Comparison of ENCODE assay signal across 30 cellular contexts in the genomic region with DNA sequence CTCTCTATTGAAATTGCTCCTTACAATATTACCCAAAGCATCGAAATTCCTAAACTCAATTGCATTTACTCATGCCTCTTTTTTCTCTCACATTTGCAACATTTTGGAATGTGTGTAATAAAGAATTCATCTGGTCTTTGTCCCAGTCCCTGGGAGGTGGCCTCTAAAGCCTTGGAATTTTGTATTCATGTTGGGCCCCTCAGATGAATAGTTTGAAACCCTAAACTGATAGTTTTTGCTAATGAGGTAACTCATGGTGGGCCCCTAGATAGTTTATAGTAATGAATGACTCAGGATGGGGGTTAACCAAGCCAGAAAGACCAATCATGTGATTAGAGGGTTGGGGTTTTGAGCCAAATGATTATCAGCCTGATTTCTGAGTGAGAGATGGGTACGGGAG.
DNase-seq lines count a peak whose midpoint lies in the region; ATAC-seq and TF ChIP-seq lines count a peak whose summit lies in the region.
"Had no signal": no experiment of that assay in that cellular context is flagged by ENCODE, and none has a peak within 500 bp of the region (broad histone marks: within the 10 kb centered on the region; RNA-seq: fewer than 3 reads in every experiment).

No MANE protein-coding gene starts in this region.

- H3K27ac ChIP-seq in IMR-90 (ENCODE audit: insufficient read depth, low read length) (no peak overlapping the region), neural progenitor cell (no peak overlapping the region)
- H3K27ac ChIP-seq: A549, adrenal gland, breast epithelium, dorsolateral prefrontal cortex, esophagus squamous epithelium, gastroesophageal sphincter, lower lobe of right lung, upper lobe of right lung had no signal

- H3K36me3 ChIP-seq in IMR-90 (ENCODE audit: control insufficient read depth, insufficient read depth, low read length) = no peaks in the 10 kb centered on the region
- no peaks in the 10 kb centered on the region for H3K36me3 ChIP-seq in neural progenitor cell
- H3K36me3 ChIP-seq: adrenal gland, breast epithelium, esophagus squamous epithelium, gastroesophageal sphincter, HAP-1, lower lobe of right lung, upper lobe of right lung had no signal

- H4K20me1 ChIP-seq in IMR-90 (ENCODE audit: insufficient read depth, low read length) (no peaks in the 10 kb centered on the region), neural progenitor cell (ENCODE audit: low read depth) (no peaks in the 10 kb centered on the region)

- no peak overlapping the region for H3K4ac ChIP-seq in IMR-90 (ENCODE audit: low read depth, low read length)

- no peak overlapping the region for H2AK5ac ChIP-seq in IMR-90 (ENCODE audit: low read depth, low read length)

- H3K36me3 Mint-ChIP-seq in neural progenitor cell = no peaks in the 10 kb centered on the region
- no peaks in the 10 kb centered on the region for H3K36me3 Mint-ChIP-seq in activated CD4-positive, alpha-beta T cell treated with anti-CD3 and anti-CD28 coated beads for 36 hours (ENCODE audit: low read depth)
- H3K36me3 Mint-ChIP-seq: IgD-negative memory B cell; naive thymus-derived CD4-positive, alpha-beta T cell; stimulated activated memory B cell treated with anti-CD40 and anti-IgM and Interleukin-4, amounts not matched to agents 10 μg/mL and 1 μg/mL and 100 μg/mL, for 72 hours had no signal

- peak; percentile 49 for ATAC-seq in IMR-90 (ENCODE audit: low read depth)
- no peak for ATAC-seq in GM21390 (IDR thresholded peaks at IDR 0.05; ENCODE audit: unreplicated experiment)
- ATAC-seq in activated CD4-positive, alpha-beta T cell treated with anti-CD3 and anti-CD28 coated beads for 36 hours = no peak
- ATAC-seq in HG03457 (IDR thresholded peaks at IDR 0.05; ENCODE audit: unreplicated experiment) = no peak
- no peak for ATAC-seq in HG03520 (IDR thresholded peaks at IDR 0.05; ENCODE audit: unreplicated experiment)
- ATAC-seq: A549; activated T-cell treated with anti-CD3 and anti-CD28 coated beads, Interleukin-2, amount 50 U/mL, for 72 hours; gastroesophageal sphincter; GM12878; lower lobe of right lung; naive thymus-derived CD4-positive, alpha-beta T cell; stimulated activated memory B cell treated with anti-CD40 and anti-IgM and Interleukin-4, amounts not matched to agents 10 μg/mL and 1 μg/mL and 100 μg/mL, for 72 hours; upper lobe of right lung had no signal

- H3K23ac ChIP-seq in IMR-90 (ENCODE audit: low read depth, low read length) = no peak overlapping the region; the same call in 1 of the 2 replicates

- CTCF ChIA-PET in IMR-90 (lab: Yijun Ruan, JAX) = interaction anchor here (1.1 to 1.3 kb wide), 2 partner anchors 272 to 282 kb away, joined by 3 read pairs; no protein-coding TSS in a partner anchor
- CTCF ChIA-PET in activated CD4-positive, alpha-beta T cell treated with anti-CD3 and anti-CD28 coated beads for 36 hours (lab: Charles Lee) = interaction anchor here (0.9 to 1.1 kb wide), 3 partner anchors 9 to 163 kb away, joined by 4 to 6 read pairs (median 4); no protein-coding TSS in a partner anchor

- no peak overlapping the region for H3K27ac Mint-ChIP-seq in neural progenitor cell
- H3K27ac Mint-ChIP-seq in activated CD4-positive, alpha-beta T cell treated with anti-CD3 and anti-CD28 coated beads for 36 hours = no peak overlapping the region
- H3K27ac Mint-ChIP-seq: activated T-cell treated with anti-CD3 and anti-CD28 coated beads, Interleukin-2, amount 50 U/mL, for 72 hours; B cell; IgD-negative memory B cell; naive thymus-derived CD4-positive, alpha-beta T cell; stimulated activated memory B cell treated with anti-CD40 and anti-IgM and Interleukin-4, amounts not matched to agents 10 μg/mL and 1 μg/mL and 100 μg/mL, for 72 hours had no signal

- intact Hi-C loops in IMR-90 (cut with micrococcal nuclease) = no loop called here
- intact Hi-C loops in activated CD4-positive, alpha-beta T cell treated with anti-CD3 and anti-CD28 coated beads for 36 hours (cut with DNase I, micrococcal nuclease) = no loop called here

- no peak overlapping the region for H3K4me3 Mint-ChIP-seq in neural progenitor cell
- H3K4me3 Mint-ChIP-seq in activated CD4-positive, alpha-beta T cell treated with anti-CD3 and anti-CD28 coated beads for 36 hours = no peak overlapping the region
- H3K4me3 Mint-ChIP-seq: activated T-cell treated with anti-CD3 and anti-CD28 coated beads, Interleukin-2, amount 50 U/mL, for 72 hours; B cell; IgD-negative memory B cell; naive thymus-derived CD4-positive, alpha-beta T cell; stimulated activated memory B cell treated with anti-CD40 and anti-IgM and Interleukin-4, amounts not matched to agents 10 μg/mL and 1 μg/mL and 100 μg/mL, for 72 hours had no signal

- H2BK5ac ChIP-seq in IMR-90 (ENCODE audit: low read depth, low read length, poor library complexity, severe bottlenecking) = no peak overlapping the region

- H2BK15ac ChIP-seq in IMR-90 (ENCODE audit: low read depth, low read length) = no peak overlapping the region

- TF ChIP-seq POLR2A in IMR-90 (IDR thresholded peaks at IDR 0.05; ENCODE audit: low read depth, low read length) = no peak

- H3K4me1 Mint-ChIP-seq in neural progenitor cell = peaks cover 7% of the 10 kb centered on the region
- peaks cover 6% of the 10 kb centered on the region for H3K4me1 Mint-ChIP-seq in activated CD4-positive, alpha-beta T cell treated with anti-CD3 and anti-CD28 coated beads for 36 hours

- H3K9me1 ChIP-seq in IMR-90 (ENCODE audit: insufficient read depth, low read length) = peaks cover 5% of the 10 kb centered on the region

- H3K4me2 ChIP-seq in IMR-90 (ENCODE audit: low read depth, low read length) (no peak overlapping the region), neural progenitor cell (peak overlapping the region; percentile 24)
- H3K4me2 ChIP-seq: A549, SK-N-SH had no signal

- POLR2A ChIA-PET in IMR-90 (lab: Charles Lee; ENCODE audit: unreplicated experiment) = no interaction called here
- POLR2A ChIA-PET in activated CD4-positive, alpha-beta T cell treated with anti-CD3 and anti-CD28 coated beads for 36 hours (lab: Charles Lee) = interaction anchor here (0.5 kb wide), 1 partner anchor 9 kb away, joined by 3 read pairs; no protein-coding TSS in a partner anchor

- no peaks in the 10 kb centered on the region for H3K79me1 ChIP-seq in IMR-90 (ENCODE audit: low read depth in 1 of 2, low read length in 2 of 2)

- no peak overlapping the region for H3K18ac ChIP-seq in IMR-90 (ENCODE audit: low read depth, low read length)

- H3K14ac ChIP-seq in IMR-90 (replicated peaks; ENCODE audit: low read depth, low read length) = peak overlapping the region; percentile 1; the same call in 1 of the 2 replicates

- no peak overlapping the region for H2BK20ac ChIP-seq in IMR-90 (ENCODE audit: low read depth, low read length)

- no peak for TF ChIP-seq CTCF in IMR-90 (conservative IDR thresholded peaks at IDR 0.05; ENCODE audit: low read depth, low read length)
- no peak for TF ChIP-seq CTCF in astrocyte of the spinal cord (IDR thresholded peaks at IDR 0.05; ENCODE audit: low read depth, low read length)
- TF ChIP-seq CTCF in neural progenitor cell (IDR thresholded peaks at IDR 0.05) = no peak

- H3K56ac ChIP-seq in IMR-90 (ENCODE audit: extremely low read depth, insufficient read depth, low read length) = no peak overlapping the region

- H3K9me3 ChIP-seq in IMR-90 (ENCODE audit: control insufficient read depth, insufficient read depth, low read length) (no peaks in the 10 kb centered on the region), neural progenitor cell (ENCODE audit: low read depth) (no peaks in the 10 kb centered on the region)
- H3K9me3 ChIP-seq: A549, adrenal gland, breast epithelium, esophagus squamous epithelium, gastroesophageal sphincter, HAP-1, lower lobe of right lung, SK-N-SH, upper lobe of right lung had no signal

- no peak overlapping the region for H2AFZ ChIP-seq in IMR-90 (replicated peaks; ENCODE audit: low read length, poor library complexity)
- no peak overlapping the region for H2AFZ ChIP-seq in neural progenitor cell (replicated peaks)

- no peak overlapping the region for H4K5ac ChIP-seq in IMR-90 (ENCODE audit: low read depth, low read length)

- BruUV-seq in IMR-90 (replicated peaks; lab: Mats Ljungman, UMichigan) = no TSS peak

- no peak overlapping the region for H4K8ac ChIP-seq in IMR-90 (ENCODE audit: low read depth in 2 of 2, low read length in 2 of 2)

- no peaks in the 10 kb centered on the region for H3K9me3 Mint-ChIP-seq in neural progenitor cell
- no peaks in the 10 kb centered on the region for H3K9me3 Mint-ChIP-seq in activated CD4-positive, alpha-beta T cell treated with anti-CD3 and anti-CD28 coated beads for 36 hours (ENCODE audit: low read depth)
- H3K9me3 Mint-ChIP-seq: activated T-cell treated with anti-CD3 and anti-CD28 coated beads, Interleukin-2, amount 50 U/mL, for 72 hours; IgD-negative memory B cell; naive thymus-derived CD4-positive, alpha-beta T cell; stimulated activated memory B cell treated with anti-CD40 and anti-IgM and Interleukin-4, amounts not matched to agents 10 μg/mL and 1 μg/mL and 100 μg/mL, for 72 hours had no signal

- dilution Hi-C loops in IMR-90 (cut with HindIII; ENCODE audit: low sequenced_read_pairs, unreplicated experiment) = no loop called here

- no peaks in the 10 kb centered on the region for H3K27me3 ChIP-seq in IMR-90 (ENCODE audit: control insufficient read depth, insufficient read depth, low read length)
- H3K27me3 ChIP-seq in neural progenitor cell = no peaks in the 10 kb centered on the region
- H3K27me3 ChIP-seq: adrenal gland, breast epithelium, dorsolateral prefrontal cortex, esophagus squamous epithelium, gastroesophageal sphincter, upper lobe of right lung had no signal

- no peak overlapping the region for H2AK9ac ChIP-seq in IMR-90 (replicated peaks; ENCODE audit: low read depth, low read length, poor library complexity)

- no peaks in the 10 kb centered on the region for H3K27me3 Mint-ChIP-seq in neural progenitor cell (ENCODE audit: insufficient read depth, low read depth)
- H3K27me3 Mint-ChIP-seq in activated CD4-positive, alpha-beta T cell treated with anti-CD3 and anti-CD28 coated beads for 36 hours = no peaks in the 10 kb centered on the region
- H3K27me3 Mint-ChIP-seq: B cell; IgD-negative memory B cell; naive thymus-derived CD4-positive, alpha-beta T cell; stimulated activated memory B cell treated with anti-CD40 and anti-IgM and Interleukin-4, amounts not matched to agents 10 μg/mL and 1 μg/mL and 100 μg/mL, for 72 hours had no signal

- no peak for TF ChIP-seq RAD21 in IMR-90 (IDR thresholded peaks at IDR 0.05; ENCODE audit: low read length)

- in situ Hi-C loops in IMR-90 (cut with MboI; ENCODE audit: low sequenced_read_pairs) = no loop called here
- in situ Hi-C loops in astrocyte of the spinal cord (cut with HindIII; ENCODE audit: low sequenced_read_pairs) = no loop called here

- DNase-seq in AG20443 (ENCODE audit: low spot score) (peak; percentile 13), IMR-90 (peak; percentile 28), astrocyte of the spinal cord (ENCODE audit: low read depth, low spot score) (peak; percentile 25), neural progenitor cell (ENCODE audit: low spot score) (peak; percentile 18)
- DNase-seq in activated CD4-positive, alpha-beta T cell treated with anti-CD3 and anti-CD28 coated beads for 36 hours = no peak
- DNase-seq: activated CD4-positive, alpha-beta T cell treated with anti-CD3 and anti-CD28 coated beads, Interleukin-2, amount 50 U/mL, for 48 hours; activated CD4-positive, CD25-positive, alpha-beta regulatory T cell; activated naive CD4-positive, alpha-beta T cell treated with Interleukin-2 at 50 U/mL for 16 hours; activated T-cell treated with anti-CD3 and anti-CD28 coated beads, Interleukin-2, amount 50 U/mL, for 72 hours; adrenal gland; dorsolateral prefrontal cortex; esophagus squamous epithelium; lower lobe of right lung; naive thymus-derived CD4-positive, alpha-beta T cell; NCI-H1092; NCI-H1694; NCI-H2171; SK-N-SH; upper lobe of right lung had no signal

- H3K9ac ChIP-seq in IMR-90 (ENCODE audit: low read depth, low read length) (no peak overlapping the region), neural progenitor cell (no peak overlapping the region)
- H3K9ac ChIP-seq: SK-N-SH had no signal

- H3K79me2 ChIP-seq in neural progenitor cell (ENCODE audit: low read depth) = no peaks in the 10 kb centered on the region

- no peaks in the 10 kb centered on the region for H3F3A ChIP-seq in neural progenitor cell (ENCODE audit: low read depth)

- WGBS in IMR-90 (ENCODE audit: extremely low coverage in 2 of 2, insufficient read length in 1 of 2), 2 experiments = no CpG with 5 or more reads among the region's 2 CpGs

- H4K91ac ChIP-seq in IMR-90 (ENCODE audit: insufficient read depth, low read depth, low read length) = no peak overlapping the region

- H3K4me3 ChIP-seq in IMR-90 (ENCODE audit: insufficient read depth, low read depth, low read length) (no peak overlapping the region), astrocyte of the spinal cord (ENCODE audit: low read depth, low read length) (no peak overlapping the region), neural progenitor cell (no peak overlapping the region)
- H3K4me3 ChIP-seq: A549, adrenal gland, breast epithelium, dorsolateral prefrontal cortex, esophagus squamous epithelium, gastroesophageal sphincter, GM12878, HAP-1, lower lobe of right lung, upper lobe of right lung had no signal

- H3K4me1 ChIP-seq in IMR-90 (ENCODE audit: control insufficient read depth, insufficient read depth, low read length) (peaks cover 3% of the 10 kb centered on the region), neural progenitor cell (peaks cover 14% of the 10 kb centered on the region)
- H3K4me1 ChIP-seq: A549, breast epithelium, esophagus squamous epithelium, HAP-1, upper lobe of right lung had no signal

- H2BK120ac ChIP-seq in IMR-90 (ENCODE audit: low read depth, low read length) = no peak overlapping the region
